Comparison of ENCODE assay signal across 1 cellular context in the genomic region with DNA sequence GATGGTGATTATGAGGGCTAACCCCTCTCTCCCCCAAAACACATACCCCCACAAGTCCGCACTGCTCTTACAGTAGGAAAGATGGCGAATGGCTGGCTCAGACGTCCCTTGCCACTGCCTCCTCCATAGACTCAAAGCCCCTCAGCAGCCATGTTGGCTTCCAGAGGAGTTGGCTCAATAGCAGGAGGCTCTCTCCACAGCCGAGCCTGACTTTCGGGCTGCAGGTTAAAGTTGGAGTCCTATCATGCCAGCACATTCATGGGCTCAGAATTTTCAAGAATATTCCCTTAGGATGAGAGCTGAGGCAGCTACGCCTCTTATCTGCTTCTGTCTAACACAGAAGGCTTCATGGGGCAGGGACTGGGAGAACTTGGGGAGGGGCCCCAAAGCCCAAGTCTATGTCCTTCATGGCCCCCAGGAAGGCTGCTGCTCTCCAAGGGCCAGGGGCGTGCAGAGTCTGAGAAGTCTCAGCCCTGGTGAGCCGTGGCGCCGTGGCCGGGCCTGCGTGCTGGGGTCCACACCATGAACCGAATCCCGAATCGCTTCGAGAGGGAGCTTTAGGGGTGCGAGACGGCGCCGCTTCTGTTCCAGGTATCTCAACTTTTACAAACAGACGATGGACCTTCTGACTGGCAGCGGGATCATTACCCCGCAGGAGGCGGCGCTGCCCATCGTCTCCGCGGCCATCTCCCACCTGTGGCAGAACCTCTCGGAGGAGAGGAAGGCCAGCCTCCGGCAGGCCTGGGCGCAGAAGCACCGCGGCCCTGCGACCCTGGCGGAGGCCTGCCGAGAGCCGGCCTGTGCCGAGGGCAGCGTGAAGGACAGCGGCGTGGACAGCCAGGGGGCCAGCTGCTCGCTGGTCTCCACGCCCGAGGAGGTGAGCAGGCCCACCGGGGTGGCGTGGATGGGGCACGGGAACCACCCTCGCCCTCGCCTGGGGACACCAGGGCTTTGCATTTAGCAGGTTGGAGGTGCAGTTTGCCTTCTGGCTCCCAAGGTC.
TF ChIP-seq lines count a peak whose summit lies in the region.

No MANE protein-coding gene starts in this region.

TF ChIP-seq in H1, 55 proteins besides CTCF, POLR2A, EP300 and RAD21 (continued from another document):
- TF ChIP-seq CHD7 (IDR thresholded peaks at IDR 0.05; ENCODE audit: insufficient replicate concordance, low read length), result no peak
- no peak for TF ChIP-seq ATF2 (IDR thresholded peaks at IDR 0.05; ENCODE audit: low read length)
- TF ChIP-seq CREB1 (IDR thresholded peaks at IDR 0.05), result no peak
- no peak for TF ChIP-seq SAP30 (IDR thresholded peaks at IDR 0.05; ENCODE audit: insufficient read depth, insufficient replicate concordance, low read length)
- TF ChIP-seq GTF2F1 (IDR thresholded peaks at IDR 0.05; ENCODE audit: borderline replicate concordance, low read depth, low read length), result no peak
- no peak for TF ChIP-seq KDM4A (IDR thresholded peaks at IDR 0.05; ENCODE audit: low read depth, low read length, severe bottlenecking)
- no peak for TF ChIP-seq YY1 (IDR thresholded peaks at IDR 0.05; ENCODE audit: low read depth, low read length)
- no peak for TF ChIP-seq TCF12 (IDR thresholded peaks at IDR 0.05; ENCODE audit: low read depth, low read length)
- TF ChIP-seq CEBPB (IDR thresholded peaks at IDR 0.05; ENCODE audit: low read depth, low read length), result no peak
- TF ChIP-seq CHD1 (IDR thresholded peaks at IDR 0.05; ENCODE audit: low read depth, low read length), result no peak
- no peak for TF ChIP-seq BACH1 (IDR thresholded peaks at IDR 0.05; ENCODE audit: low read length)
- TF ChIP-seq SP4 (IDR thresholded peaks at IDR 0.05; ENCODE audit: low read length), result no peak
- TF ChIP-seq SUZ12 (IDR thresholded peaks at IDR 0.05; ENCODE audit: low read length), result no peak
- TF ChIP-seq SIRT6 (IDR thresholded peaks at IDR 0.05; ENCODE audit: low read length), result no peak
